ENCODE assay signal across 16 cellular contexts in the genomic region with DNA sequence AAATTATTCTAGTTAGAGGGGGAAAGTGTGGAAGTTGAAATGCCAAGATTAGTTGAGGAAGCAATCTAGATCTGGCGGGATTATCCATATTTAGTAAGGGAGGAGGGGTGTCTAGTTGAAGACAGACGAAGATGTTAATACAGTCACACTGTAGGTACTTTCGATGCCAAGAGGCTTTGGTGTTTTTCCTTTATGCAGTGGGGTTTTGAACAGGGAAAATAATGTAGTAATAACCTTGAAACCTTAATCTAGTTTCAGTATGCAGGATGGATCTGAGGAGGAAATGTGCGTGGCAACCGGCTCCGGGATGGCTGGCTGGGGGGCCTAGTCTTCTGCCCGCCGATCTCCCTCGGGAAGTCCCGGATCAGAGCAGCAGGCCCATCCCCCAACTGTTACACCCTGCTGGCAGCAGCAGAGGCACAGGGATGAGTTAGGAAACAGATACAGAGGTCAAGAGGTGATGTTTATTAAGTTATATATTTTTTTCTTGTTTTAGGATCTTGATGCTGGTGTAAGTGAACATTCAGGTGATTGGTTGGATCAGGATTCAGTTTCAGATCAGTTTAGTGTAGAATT. TPM values are rescaled to one million over a fixed set of nuclear protein-coding genes. Genes with fewer than 3 reads are reported as not detected.
A peak's percentile ranks its signal among the peaks of the same experiment; 100 is the strongest.
DNase-seq lines count a peak whose midpoint lies in the region; ATAC-seq, FAIRE-seq and TF ChIP-seq lines count a peak whose summit lies in the region.
"Had no signal": no experiment of that assay in that cellular context is flagged by ENCODE, and none has a peak within 500 bp of the region (broad histone marks: within the 10 kb centered on the region; RNA-seq: fewer than 3 reads in every experiment).

No MANE protein-coding gene starts in this region.

- FAIRE-seq in astrocyte (lab: Jason Lieb, UNC) = no peak
- FAIRE-seq: small intestine had no signal

- H3K27ac ChIP-seq in astrocyte (ENCODE audit: low read depth, low read length) = no peak overlapping the region
- H3K27ac ChIP-seq in naive thymus-derived CD4-positive, alpha-beta T cell (ENCODE audit: low read depth, low read length) = no peak overlapping the region
- H3K27ac ChIP-seq: 22Rv1, VCaP had no signal

- H2AFZ ChIP-seq in astrocyte (ENCODE audit: low read depth, low read length) = no peak overlapping the region

- peaks cover 16% of the 10 kb centered on the region for H3K36me3 Mint-ChIP-seq in astrocyte (ENCODE audit: low read depth, unreplicated experiment)
- peaks cover 11 to 41% (median 28%) of the 10 kb centered on the region in 5 donors for H3K36me3 Mint-ChIP-seq in naive thymus-derived CD4-positive, alpha-beta T cell

- H3K9ac ChIP-seq in astrocyte (ENCODE audit: low read length) = no peak overlapping the region

- H3K36me3 ChIP-seq in astrocyte (ENCODE audit: insufficient read depth, low read length) = peaks cover 83% of the 10 kb centered on the region
- peaks cover 15 to 48% (median 22%) of the 10 kb centered on the region in 3 experiments for H3K36me3 ChIP-seq in naive thymus-derived CD4-positive, alpha-beta T cell (ENCODE audit: control insufficient read depth in 2 of 3, insufficient read depth in 3 of 3, low read length in 3 of 3)

- no peak overlapping the region for H3K4me2 ChIP-seq in astrocyte (ENCODE audit: low read length)

- H4K20me1 ChIP-seq in astrocyte (ENCODE audit: insufficient read depth, low read length) = peaks cover 89% of the 10 kb centered on the region

- H3K4me1 ChIP-seq in astrocyte (ENCODE audit: insufficient read depth, low read length) = no peaks in the 10 kb centered on the region
- no peaks in the 10 kb centered on the region for H3K4me1 ChIP-seq in naive thymus-derived CD4-positive, alpha-beta T cell (ENCODE audit: control insufficient read depth in 2 of 2, insufficient read depth in 2 of 2, low read length in 2 of 2)

- H3K27me3 ChIP-seq in astrocyte (ENCODE audit: insufficient read depth, low read length) = no peaks in the 10 kb centered on the region
- H3K27me3 ChIP-seq in naive thymus-derived CD4-positive, alpha-beta T cell (ENCODE audit: control insufficient read depth in 2 of 2, insufficient read depth in 2 of 2, low read length in 2 of 2) = no peaks in the 10 kb centered on the region

- H3K27me3 Mint-ChIP-seq in astrocyte (ENCODE audit: low read depth, unreplicated experiment) = no peaks in the 10 kb centered on the region
- no peaks in the 10 kb centered on the region for H3K27me3 Mint-ChIP-seq in naive thymus-derived CD4-positive, alpha-beta T cell
- H3K27me3 Mint-ChIP-seq: CD4-positive, alpha-beta memory T cell; stimulated activated naive CD8-positive, alpha-beta T cell treated with anti-CD3 and anti-CD28 coated beads, Interleukin-15, amount 100 ng/mL, for 72 hours had no signal

- CTCF ChIA-PET in naive thymus-derived CD4-positive, alpha-beta T cell (lab: Charles Lee) = no interaction called here

- H3K79me2 ChIP-seq in astrocyte (ENCODE audit: insufficient read depth, low read length) = peaks cover 55% of the 10 kb centered on the region

- TF ChIP-seq POLR2A in GM18526 (IDR thresholded peaks at IDR 0.05; ENCODE audit: extremely low read depth, insufficient read length) = peak; percentile 17

- H3K4me3 ChIP-seq in astrocyte (ENCODE audit: insufficient read depth, low read depth, low read length) = no peak overlapping the region
- no peak overlapping the region for H3K4me3 ChIP-seq in naive thymus-derived CD4-positive, alpha-beta T cell (ENCODE audit: low read length)

- H3K9me3 Mint-ChIP-seq in astrocyte (ENCODE audit: unreplicated experiment) = no peaks in the 10 kb centered on the region
- no peaks in the 10 kb centered on the region for H3K9me3 Mint-ChIP-seq in naive thymus-derived CD4-positive, alpha-beta T cell
- H3K9me3 Mint-ChIP-seq: CD4-positive, alpha-beta memory T cell; stimulated activated naive CD8-positive, alpha-beta T cell treated with anti-CD3 and anti-CD28 coated beads, Interleukin-15, amount 100 ng/mL, for 72 hours had no signal

- intact Hi-C loops in naive thymus-derived CD4-positive, alpha-beta T cell (cut with micrococcal nuclease) = loop anchor here (10.0 kb wide), 2 partner anchors 409 to 729 kb away; no protein-coding TSS in a partner anchor

- H3K27ac Mint-ChIP-seq in astrocyte (ENCODE audit: unreplicated experiment) = peak overlapping the region; percentile 79
- H3K27ac Mint-ChIP-seq in naive thymus-derived CD4-positive, alpha-beta T cell = peak overlapping the region in 5 of 9 donors; percentile 22 to 54 (median 28)

- no peak for TF ChIP-seq CTCF in astrocyte (IDR thresholded peaks at IDR 0.05; ENCODE audit: insufficient read depth, low read depth, low read length)

- ATAC-seq in naive thymus-derived CD4-positive, alpha-beta T cell = no peak
- ATAC-seq in GM18868 (IDR thresholded peaks at IDR 0.05; ENCODE audit: unreplicated experiment) = no peak
- ATAC-seq: stimulated activated naive CD8-positive, alpha-beta T cell treated with anti-CD3 and anti-CD28 coated beads, Interleukin-15, amount 100 ng/mL, for 72 hours had no signal

- peaks cover 17% of the 10 kb centered on the region for H3K4me1 Mint-ChIP-seq in astrocyte (ENCODE audit: low read depth, unreplicated experiment)
- H3K4me1 Mint-ChIP-seq in naive thymus-derived CD4-positive, alpha-beta T cell = peaks cover 4 to 21% (median 14%) of the 10 kb centered on the region in 7 donors

- peak overlapping the region; percentile 58 for H3K4me3 Mint-ChIP-seq in astrocyte (ENCODE audit: unreplicated experiment)
- no peak overlapping the region for H3K4me3 Mint-ChIP-seq in naive thymus-derived CD4-positive, alpha-beta T cell
- H3K4me3 Mint-ChIP-seq: CD4-positive, alpha-beta memory T cell; stimulated activated naive CD8-positive, alpha-beta T cell treated with anti-CD3 and anti-CD28 coated beads, Interleukin-15, amount 100 ng/mL, for 72 hours had no signal

- DNase-seq in DMS 273 (lab: John Stamatoyannopoulos, UW; ENCODE audit: unreplicated experiment) (peak; percentile 3), DMS 273 treated with DMSO at 0.1 percent for 48 hours (lab: John Stamatoyannopoulos, UW) (no peak), astrocyte (ENCODE audit: low read depth) (no peak), 8988T (no peak), GF-D8 (lab: John Stamatoyannopoulos, UW) (no peak)
- DNase-seq in naive thymus-derived CD4-positive, alpha-beta T cell = no peak
- DNase-seq: CD4-positive, alpha-beta memory T cell; Kasumi-1; NCI-H1436; NCI-H446 treated with DMSO at 0.1 percent for 48 hours; small intestine; stimulated activated naive CD8-positive, alpha-beta T cell treated with anti-CD3 and anti-CD28 coated beads, Interleukin-15, amount 100 ng/mL, for 72 hours had no signal

- POLR2A ChIA-PET in naive thymus-derived CD4-positive, alpha-beta T cell (lab: Charles Lee) = no interaction called here

- no peaks in the 10 kb centered on the region for H3K9me3 ChIP-seq in astrocyte (ENCODE audit: insufficient read depth, low read depth, low read length)
- H3K9me3 ChIP-seq in naive thymus-derived CD4-positive, alpha-beta T cell (ENCODE audit: control insufficient read depth in 2 of 3, low read length in 3 of 3) = no peaks in the 10 kb centered on the region

RNA-seq across cellular contexts. Expression of a gene that starts 27.4 kb away (rescaled TPM):
- total RNA-seq in astrocyte = 692 and 828 TPM in 2 replicates
- 100 to 1,000 TPM in 1 of 5 experiments, 10 to 100 TPM in 4; 77.8 to 271 (median 80.8) TPM for total RNA-seq in naive thymus-derived CD4-positive, alpha-beta T cell
- polyA plus RNA-seq in naive thymus-derived CD4-positive, alpha-beta T cell = 10 to 100 TPM; 14.5 to 23.9 TPM
